ENCODE assay signal across 8 cellular contexts in the genomic region with DNA sequence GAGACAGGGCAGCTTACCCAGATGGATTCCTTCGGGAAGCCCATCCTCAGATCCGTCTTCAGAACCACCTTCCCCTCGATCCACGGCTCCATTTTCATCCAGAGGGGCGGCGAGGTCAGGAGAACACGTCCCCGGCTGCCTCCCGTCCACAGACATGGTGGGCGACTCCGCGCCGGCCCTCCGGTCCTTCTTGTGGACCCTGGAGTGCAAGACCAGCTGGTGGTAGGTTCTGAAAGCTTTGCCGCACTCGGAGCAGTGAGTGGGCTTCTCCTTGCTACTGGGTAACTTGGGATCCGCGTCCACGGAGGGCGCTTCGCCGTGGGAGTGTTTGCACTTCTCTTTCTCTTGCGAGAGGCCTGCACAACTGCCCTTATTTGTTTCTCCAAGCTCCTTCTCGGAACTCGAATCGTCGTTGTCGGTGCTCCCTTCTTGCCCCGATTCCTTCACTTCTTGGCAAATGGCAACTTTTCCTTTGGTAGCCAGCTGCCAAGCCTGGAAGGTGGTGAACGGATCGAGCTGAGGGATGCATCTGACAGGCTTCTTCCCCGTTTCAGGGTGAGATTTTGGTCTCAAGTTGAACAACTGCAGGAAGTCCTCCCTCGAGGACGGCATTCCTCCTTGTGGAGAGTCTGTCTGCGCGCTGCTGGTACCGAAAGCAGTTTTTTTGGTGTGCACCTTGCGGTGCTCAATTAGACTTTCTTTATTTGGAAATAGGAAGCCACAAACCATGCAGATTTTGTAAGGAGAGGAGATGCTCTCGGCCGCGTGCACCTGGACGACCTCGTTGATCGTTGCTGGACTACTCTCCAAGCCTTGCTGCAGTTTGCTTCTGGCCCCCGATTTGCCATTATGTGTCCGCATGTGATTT. TPM values are rescaled to one million over a fixed set of nuclear protein-coding genes. Genes with fewer than 3 reads are reported as not detected.
DNase-seq lines count a peak whose midpoint lies in the region; ATAC-seq and TF ChIP-seq lines count a peak whose summit lies in the region.

No MANE protein-coding gene starts in this region.

- peaks cover 61% of the 10 kb centered on the region for H3K4me1 ChIP-seq in upper lobe of right lung

- H3K9me3 ChIP-seq in upper lobe of right lung = no peaks in the 10 kb centered on the region

- H3K4me3 ChIP-seq in upper lobe of right lung = peak overlapping the region; percentile 20

- intact Hi-C loops in upper lobe of right lung (cut with DNase I) = no loop called here

- H3K27ac ChIP-seq in upper lobe of right lung = peak overlapping the region; percentile 74

- peaks cover 91% of the 10 kb centered on the region for H3K4me1 Mint-ChIP-seq in activated T-cell treated with anti-CD3 and anti-CD28 coated beads, Interleukin-2, amount 50 U/mL, for 72 hours (ENCODE audit: low read depth)

- H3K36me3 ChIP-seq in upper lobe of right lung = peaks cover 37% of the 10 kb centered on the region

- no peaks in the 10 kb centered on the region for H3K9me3 Mint-ChIP-seq in activated T-cell treated with anti-CD3 and anti-CD28 coated beads, Interleukin-2, amount 50 U/mL, for 72 hours

- H3K27ac Mint-ChIP-seq in activated T-cell treated with anti-CD3 and anti-CD28 coated beads, Interleukin-2, amount 50 U/mL, for 72 hours = peak overlapping the region; percentile 100

- no peaks in the 10 kb centered on the region for H3K27me3 Mint-ChIP-seq in activated T-cell treated with anti-CD3 and anti-CD28 coated beads, Interleukin-2, amount 50 U/mL, for 72 hours (ENCODE audit: low read depth)

- H3K4me3 Mint-ChIP-seq in activated T-cell treated with anti-CD3 and anti-CD28 coated beads, Interleukin-2, amount 50 U/mL, for 72 hours = peak overlapping the region; percentile 90 to 99

- ATAC-seq in activated T-cell treated with anti-CD3 and anti-CD28 coated beads, Interleukin-2, amount 50 U/mL, for 72 hours (replicated peaks in 1 of 2) = no peak
- no peak for ATAC-seq in left lobe of liver
- ATAC-seq in upper lobe of right lung = no peak

- no peaks in the 10 kb centered on the region for H3K27me3 ChIP-seq in upper lobe of right lung

- TF ChIP-seq CTCF in upper lobe of right lung (IDR thresholded peaks at IDR 0.05) = no peak

- H3K36me3 Mint-ChIP-seq in activated T-cell treated with anti-CD3 and anti-CD28 coated beads, Interleukin-2, amount 50 U/mL, for 72 hours (ENCODE audit: insufficient read depth in 2 of 2) = peaks cover 22 to 34% of the 10 kb centered on the region in 2 donors

- peak; percentile 52 for DNase-seq in stimulated activated CD4-positive, alpha-beta T cell treated with anti-CD3 and anti-CD28 coated beads, Interleukin-15, amount 100 ng/mL, for 24 hours
- no peak for DNase-seq in stimulated activated CD4-positive, alpha-beta T cell treated with anti-CD3 and anti-CD28 coated beads, Interleukin-1b, Interleukin-23, amount 100 ng/mL, for 48 hours
- DNase-seq in activated T-cell treated with anti-CD3 and anti-CD28 coated beads, Interleukin-2, amount 50 U/mL, for 72 hours = no peak
- DNase-seq in left lobe of liver (ENCODE audit: low spot score) (peak; percentile 44), upper lobe of right lung (peak; percentile 63), NCI-H774 (lab: John Stamatoyannopoulos, UW) (no peak), DMS153 treated with DMSO at 0.1 percent for 48 hours (lab: John Stamatoyannopoulos, UW; ENCODE audit: unreplicated experiment) (no peak), NCI-H2081 (lab: John Stamatoyannopoulos, UW) (no peak)

RNA-seq across cellular contexts. Expression of gene ZNF217, which starts 12.0 kb away (rescaled TPM):
- total RNA-seq in activated T-cell treated with anti-CD3 and anti-CD28 coated beads, Interleukin-2, amount 50 U/mL, for 72 hours = 10 to 100 TPM; 66.4 to 67.2 TPM
- 11.1 TPM for total RNA-seq in left lobe of liver
- total RNA-seq in upper lobe of right lung = 30.9 TPM

Comparison
In these comparisons a context has a peak if more than half of its experiments do, and no peak if none do; other contexts are left out.
1. DNase-seq: peak in stimulated activated CD4-positive, alpha-beta T cell treated with anti-CD3 and anti-CD28 coated beads, Interleukin-15, amount 100 ng/mL, for 24 hours (single experiment), left lobe of liver (single experiment) and upper lobe of right lung (single experiment); none in stimulated activated CD4-positive, alpha-beta T cell treated with anti-CD3 and anti-CD28 coated beads, Interleukin-1b, Interleukin-23, amount 100 ng/mL, for 48 hours (single experiment), activated T-cell treated with anti-CD3 and anti-CD28 coated beads, Interleukin-2, amount 50 U/mL, for 72 hours (0 of 2), NCI-H774 (single experiment), DMS153 treated with DMSO at 0.1 percent for 48 hours (single experiment) and NCI-H2081 (0 of 2).